In genomic region chrX:4240541-4241194, GRCh38 we compare ENCODE assay signal across 12 cellular contexts.
DNase-seq lines count a peak whose midpoint lies in the region; ATAC-seq and TF ChIP-seq lines count a peak whose summit lies in the region.
"Had no signal": no experiment of that assay in that cellular context is flagged by ENCODE, and none has a peak within 500 bp of the region (broad histone marks: within the 10 kb centered on the region; RNA-seq: fewer than 3 reads in every experiment).

No MANE protein-coding gene starts in this region.

- H3K27me3 Mint-ChIP-seq in activated naive CD4-positive, alpha-beta T cell treated with anti-CD3 and anti-CD28 coated beads, Interleukin-2, amount 10 ng/mL, durations not matched to agents 7 days and 5 days = no peaks in the 10 kb centered on the region
- no peaks in the 10 kb centered on the region for H3K27me3 Mint-ChIP-seq in WTC11 (ENCODE audit: low read depth)
- H3K27me3 Mint-ChIP-seq: IgD-negative memory B cell had no signal

- no peaks in the 10 kb centered on the region for H3K36me3 Mint-ChIP-seq in activated naive CD4-positive, alpha-beta T cell treated with anti-CD3 and anti-CD28 coated beads, Interleukin-2, amount 10 ng/mL, durations not matched to agents 7 days and 5 days
- peaks cover 8% of the 10 kb centered on the region for H3K36me3 Mint-ChIP-seq in WTC11
- H3K36me3 Mint-ChIP-seq: IgD-negative memory B cell had no signal

- H3K27me3 ChIP-seq in neutrophil (no peaks in the 10 kb centered on the region), adrenal gland (no peaks in the 10 kb centered on the region)
- H3K27me3 ChIP-seq: tibial artery had no signal

- in situ Hi-C loops in KBM-7 (cut with MboI; ENCODE audit: low pct_unique_long_range_greater_than_20kb, low sequenced_read_pairs) = no loop called here

- peak; percentile 19 for DNase-seq in activated naive CD4-positive, alpha-beta T cell treated with anti-CD3 and anti-CD28 coated beads, Interleukin-2, amount 10 ng/mL, durations not matched to agents 7 days and 5 days
- no peak for DNase-seq in activated naive CD4-positive, alpha-beta T cell (lab: John Stamatoyannopoulos, UW)
- DNase-seq in KBM-7 (peak; percentile 77), T follicular helper cell (ENCODE audit: low read depth) (peak; percentile 0), WTC11 (ENCODE audit: low spot score) (no peak), SHP77 (lab: John Stamatoyannopoulos, UW) (no peak), adrenal gland (no peak)
- DNase-seq: activated CD8-positive, alpha-beta memory T cell treated with anti-CD3 and anti-CD28 coated beads, Interleukin-2, amount 50 U/mL, for 4 hours; NCI-H226; tibial artery had no signal

- H3K4me3 Mint-ChIP-seq in activated naive CD4-positive, alpha-beta T cell treated with anti-CD3 and anti-CD28 coated beads, Interleukin-2, amount 10 ng/mL, durations not matched to agents 7 days and 5 days = no peak overlapping the region
- H3K4me3 Mint-ChIP-seq in WTC11 = no peak overlapping the region
- H3K4me3 Mint-ChIP-seq: IgD-negative memory B cell had no signal

- no peak overlapping the region for H3K27ac Mint-ChIP-seq in activated naive CD4-positive, alpha-beta T cell treated with anti-CD3 and anti-CD28 coated beads, Interleukin-2, amount 10 ng/mL, durations not matched to agents 7 days and 5 days
- no peak overlapping the region for H3K27ac Mint-ChIP-seq in WTC11
- H3K27ac Mint-ChIP-seq: IgD-negative memory B cell had no signal

- H3K4me1 ChIP-seq in neutrophil (ENCODE audit: control insufficient read depth in 1 of 2, insufficient read depth in 1 of 2, low read depth in 1 of 2, low read length in 1 of 2) = no peaks in the 10 kb centered on the region
- no peaks in the 10 kb centered on the region for H3K4me1 ChIP-seq in adrenal gland (replicated peaks in 1 of 2)
- H3K4me1 ChIP-seq: tibial artery had no signal

- CTCF ChIA-PET in activated naive CD4-positive, alpha-beta T cell treated with anti-CD3 and anti-CD28 coated beads, Interleukin-2, amount 10 ng/mL, durations not matched to agents 7 days and 5 days (lab: Charles Lee) = no interaction called here
- CTCF ChIA-PET in WTC11 (lab: Charles Lee) = no interaction called here

- peaks cover 5% of the 10 kb centered on the region for H3K4me1 Mint-ChIP-seq in activated naive CD4-positive, alpha-beta T cell treated with anti-CD3 and anti-CD28 coated beads, Interleukin-2, amount 10 ng/mL, durations not matched to agents 7 days and 5 days
- no peaks in the 10 kb centered on the region for H3K4me1 Mint-ChIP-seq in WTC11
- H3K4me1 Mint-ChIP-seq: IgD-negative memory B cell had no signal

- peak overlapping the region; percentile 18 for H3K27ac ChIP-seq in neutrophil
- H3K27ac ChIP-seq in adrenal gland = no peak overlapping the region
- H3K27ac ChIP-seq: tibial artery had no signal

- POLR2A ChIA-PET in WTC11 (lab: Charles Lee) = no interaction called here

- no peak for TF ChIP-seq POLR2A in adrenal gland (IDR thresholded peaks at IDR 0.05)

- WGBS in adrenal gland, 4 donors = 55 to 66% (median 63%) methylated on average over 6 of the region's 6 CpGs

- H3K9me3 ChIP-seq in neutrophil (no peaks in the 10 kb centered on the region), adrenal gland (replicated peaks in 1 of 3) (no peaks in the 10 kb centered on the region)

- no peak for TF ChIP-seq CTCF in neutrophil (IDR thresholded peaks at IDR 0.05)
- no peak for TF ChIP-seq CTCF in WTC11 (IDR thresholded peaks at IDR 0.05)
- TF ChIP-seq CTCF in adrenal gland (IDR thresholded peaks at IDR 0.05) = no peak

- H3K36me3 ChIP-seq in neutrophil (no peaks in the 10 kb centered on the region), adrenal gland (replicated peaks in 1 of 2) (no peaks in the 10 kb centered on the region)
- H3K36me3 ChIP-seq: tibial artery had no signal

- H3K4me3 ChIP-seq in neutrophil (ENCODE audit: low read depth in 1 of 2, low read length in 1 of 2) = no peak overlapping the region
- H3K4me3 ChIP-seq in adrenal gland = no peak overlapping the region
- H3K4me3 ChIP-seq: tibial artery had no signal

- peaks cover 3% of the 10 kb centered on the region for H3K9me3 Mint-ChIP-seq in activated naive CD4-positive, alpha-beta T cell treated with anti-CD3 and anti-CD28 coated beads, Interleukin-2, amount 10 ng/mL, durations not matched to agents 7 days and 5 days
- H3K9me3 Mint-ChIP-seq in WTC11 = peaks cover 19% of the 10 kb centered on the region

- intact Hi-C loops in adrenal gland (cut with DNase I) = no loop called here

- no peak for ATAC-seq in WTC11

TF ChIP-seq in WTC11, 78 proteins besides CTCF, POLR2A, EP300 and RAD21:
- TF ChIP-seq USF2 (CRISPR knock-in tag; IDR thresholded peaks at IDR 0.05) (no peak), CREM (CRISPR knock-in tag; IDR thresholded peaks at IDR 0.05) (no peak), ZNF671 (CRISPR knock-in tag; IDR thresholded peaks at IDR 0.05) (no peak), RORB (CRISPR knock-in tag; IDR thresholded peaks at IDR 0.05) (no peak), NFE2L1 (CRISPR knock-in tag; IDR thresholded peaks at IDR 0.05) (no peak), ZNF281 (CRISPR knock-in tag; IDR thresholded peaks at IDR 0.05) (no peak), FOXK1 (CRISPR knock-in tag; IDR thresholded peaks at IDR 0.05) (no peak), ZBTB21 (CRISPR knock-in tag; IDR thresholded peaks at IDR 0.05; ENCODE audit: borderline replicate concordance) (no peak), TEAD1 (CRISPR knock-in tag; IDR thresholded peaks at IDR 0.05) (no peak), IRF2 (CRISPR knock-in tag; IDR thresholded peaks at IDR 0.05; ENCODE audit: borderline replicate concordance, low read depth) (no peak), ZNF219 (CRISPR knock-in tag; IDR thresholded peaks at IDR 0.05; ENCODE audit: borderline replicate concordance) (no peak), MXD4 (CRISPR knock-in tag; IDR thresholded peaks at IDR 0.05; ENCODE audit: borderline replicate concordance) (no peak), TEAD4 (CRISPR knock-in tag; IDR thresholded peaks at IDR 0.05) (no peak), PRRX2 (CRISPR knock-in tag; IDR thresholded peaks at IDR 0.05) (no peak)
- TF ChIP-seq, protein P1, sequence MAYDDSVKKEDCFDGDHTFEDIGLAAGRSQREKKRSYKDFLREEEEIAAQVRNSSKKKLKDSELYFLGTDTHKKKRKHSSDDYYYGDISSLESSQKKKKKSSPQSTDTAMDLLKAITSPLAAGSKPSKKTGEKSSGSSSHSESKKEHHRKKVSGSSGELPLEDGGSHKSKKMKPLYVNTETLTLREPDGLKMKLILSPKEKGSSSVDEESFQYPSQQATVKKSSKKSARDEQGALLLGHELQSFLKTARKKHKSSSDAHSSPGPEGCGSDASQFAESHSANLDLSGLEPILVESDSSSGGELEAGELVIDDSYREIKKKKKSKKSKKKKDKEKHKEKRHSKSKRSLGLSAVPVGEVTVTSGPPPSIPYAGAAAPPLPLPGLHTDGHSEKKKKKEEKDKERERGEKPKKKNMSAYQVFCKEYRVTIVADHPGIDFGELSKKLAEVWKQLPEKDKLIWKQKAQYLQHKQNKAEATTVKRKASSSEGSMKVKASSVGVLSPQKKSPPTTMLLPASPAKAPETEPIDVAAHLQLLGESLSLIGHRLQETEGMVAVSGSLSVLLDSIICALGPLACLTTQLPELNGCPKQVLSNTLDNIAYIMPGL (CRISPR knock-in tag; IDR thresholded peaks at IDR 0.05) = no peak

Comparison
In these comparisons a context has a peak if more than half of its experiments do, and no peak if none do; other contexts are left out.
1. DNase-seq: peak in activated naive CD4-positive, alpha-beta T cell treated with anti-CD3 and anti-CD28 coated beads, Interleukin-2, amount 10 ng/mL, durations not matched to agents 7 days and 5 days (single experiment), KBM-7 (single experiment) and T follicular helper cell (single experiment); none in activated naive CD4-positive, alpha-beta T cell (0 of 4), WTC11 (single experiment), SHP77 (0 of 2) and adrenal gland (0 of 7).